17 cellular contexts compared by ENCODE assay signal in genomic region chr10:24645784-24646183, GRCh38.
DNase-seq lines count a peak whose midpoint lies in the region; ATAC-seq, FAIRE-seq and TF ChIP-seq lines count a peak whose summit lies in the region.
"Had no signal": no experiment of that assay in that cellular context is flagged by ENCODE, and none has a peak within 500 bp of the region (broad histone marks: within the 10 kb centered on the region; RNA-seq: fewer than 3 reads in every experiment).

No MANE protein-coding gene starts in this region.

- CTCF ChIA-PET in GM12878 (lab: Yijun Ruan, JAX), result interaction anchor here (1.1 to 5.8 kb wide), 7 partner anchors 28 to 436 kb away, joined by 3 to 22 read pairs (median 5); no protein-coding TSS in a partner anchor

- H4K20me1 ChIP-seq in GM12878 (ENCODE audit: control insufficient read depth, insufficient read depth), result no peaks in the 10 kb centered on the region

- H3K27ac ChIP-seq in GM12878 (ENCODE audit: control insufficient read depth, insufficient read depth), result no peak overlapping the region
- H3K27ac ChIP-seq: parathyroid adenoma, stomach had no signal

- H3K9me3 Mint-ChIP-seq in progenitor cell of endocrine pancreas (ENCODE audit: low read depth), result no peaks in the 10 kb centered on the region

- no peak for TF ChIP-seq RAD21 in GM12878 (IDR thresholded peaks at IDR 0.05; ENCODE audit: insufficient read depth, low read depth, low read length)

- no peak for TF ChIP-seq POLR2A in GM12878 (IDR thresholded peaks at IDR 0.05; ENCODE audit: low read depth, low read length)

- peaks cover 4% of the 10 kb centered on the region for H3K36me3 Mint-ChIP-seq in progenitor cell of endocrine pancreas (ENCODE audit: insufficient read depth)

- H3K4me3 Mint-ChIP-seq in progenitor cell of endocrine pancreas (ENCODE audit: low read depth), result no peak overlapping the region

- RAD21 ChIA-PET in GM12878 (lab: Charles Lee; ENCODE audit: unreplicated experiment), result interaction anchor here (0.6 to 2.7 kb wide), 9 partner anchors 28 to 434 kb away, joined by 3 to 9 read pairs (median 6); partner anchors contain the start of gene ARHGAP21

- H3K27ac Mint-ChIP-seq in progenitor cell of endocrine pancreas, result no peak overlapping the region

- no peak for DNase-seq in activated CD4-positive, CD25-positive, alpha-beta regulatory T cell treated with anti-CD3 and anti-CD28 coated beads, Interleukin-2, amount 50 U/mL, for 72 hours
- peak; percentile 37 for DNase-seq in HT1080 (ENCODE audit: low read depth)
- no peak for DNase-seq in GM12878 (ENCODE audit: low read depth, low spot score)
- peak; percentile 15 for DNase-seq in renal cortical epithelial cell (ENCODE audit: low read depth)
- DNase-seq in Kasumi-1 (lab: John Stamatoyannopoulos, UW), result no peak
- DNase-seq in progenitor cell of endocrine pancreas (ENCODE audit: low spot score, unreplicated experiment), result no peak
- DNase-seq: cortex of kidney; DMS153; MG63; NCI-H446 treated with DMSO at 0.1 percent for 48 hours; SHP77 treated with DMSO at 0.1 percent for 48 hours; stimulated activated CD4-positive, alpha-beta T cell treated with anti-CD3 and anti-CD28 coated beads, Interleukin-2, amount 100 ng/mL, for 48 hours; stomach had no signal

- in situ Hi-C loops in GM12878 (cut with MboI), result loop anchor here (5.0 kb wide), 1 partner anchor 257 kb away; no protein-coding TSS in a partner anchor

- ATAC-seq in activated CD4-positive, CD25-positive, alpha-beta regulatory T cell treated with anti-CD3 and anti-CD28 coated beads, Interleukin-2, amount 50 U/mL, for 24 hours, result peak; percentile 67 to 75
- ATAC-seq in GM12878 (peak; percentile 61), HG03378 (IDR thresholded peaks at IDR 0.05; ENCODE audit: unreplicated experiment) (no peak)

- H3K4me1 Mint-ChIP-seq in progenitor cell of endocrine pancreas (ENCODE audit: low read depth), result no peaks in the 10 kb centered on the region

- H3K4me3 ChIP-seq in GM12878, result no peak overlapping the region
- H3K4me3 ChIP-seq: lung, MG63, stomach had no signal

- H3K4me2 ChIP-seq in GM12878 (ENCODE audit: control insufficient read depth, insufficient read depth), result no peak overlapping the region

- TF ChIP-seq EP300 in GM12878 (IDR thresholded peaks at IDR 0.05; ENCODE audit: borderline replicate concordance in 1 of 2, control insufficient read depth in 1 of 2, low read depth in 2 of 2, low read length in 2 of 2), result no peak

- no peaks in the 10 kb centered on the region for H3K9me3 ChIP-seq in GM12878 (replicated peaks; ENCODE audit: control insufficient read depth, insufficient read depth, low read length)
- H3K9me3 ChIP-seq: MG63, stomach had no signal

- H3K36me3 ChIP-seq in GM12878 (ENCODE audit: control insufficient read depth in 2 of 2, insufficient read depth in 2 of 2, low read length in 1 of 2), result no peaks in the 10 kb centered on the region
- H3K36me3 ChIP-seq: MG63, stomach had no signal

- intact Hi-C loops in GM12878 (cut with micrococcal nuclease; ENCODE audit: unreplicated experiment), result loop anchor here (10.0 kb wide), 1 partner anchor 579 kb away; no protein-coding TSS in a partner anchor

- H3K27me3 Mint-ChIP-seq in progenitor cell of endocrine pancreas, result no peaks in the 10 kb centered on the region

- H3K9ac ChIP-seq in GM12878 (ENCODE audit: control insufficient read depth, insufficient read depth, low read length), result no peak overlapping the region
- H3K9ac ChIP-seq: parathyroid adenoma had no signal

- POLR2A ChIA-PET in GM12878 (lab: Charles Lee), result interaction anchor here (1.3 to 5.4 kb wide), 2 partner anchors 78 to 283 kb away, joined by 5 to 28 read pairs; partner anchors contain the start of gene ARHGAP21

- H3K4me1 ChIP-seq in GM12878 (ENCODE audit: control insufficient read depth, insufficient read depth, low read length), result peaks cover 16% of the 10 kb centered on the region
- H3K4me1 ChIP-seq: parathyroid adenoma had no signal

- no peak overlapping the region for H2AFZ ChIP-seq in GM12878 (ENCODE audit: control insufficient read depth, low read depth, low read length)
- H2AFZ ChIP-seq: parathyroid adenoma had no signal

- SMC1A ChIA-PET in GM12878 (lab: Charles Lee; ENCODE audit: uncharacterized antibody, unreplicated experiment), result interaction anchor here (0.8 to 4.6 kb wide), 17 partner anchors 18 to 581 kb away, joined by 3 to 23 read pairs (median 4); partner anchors contain the start of gene PRTFDC1

- BruUV-seq in GM12878 (replicated peaks; lab: Mats Ljungman, UMichigan), result no TSS peak

- no peaks in the 10 kb centered on the region for H3K27me3 ChIP-seq in GM12878 (replicated peaks in 1 of 2; ENCODE audit: control insufficient read depth in 2 of 2, insufficient read depth in 2 of 2, low read length in 1 of 2)
- H3K27me3 ChIP-seq: MG63, stomach had no signal

- TF ChIP-seq CTCF in GM12878 (IDR thresholded peaks at IDR 0.05 in 2 of 3, conservative IDR thresholded peaks at IDR 0.05 in 1 of 3; ENCODE audit: control insufficient read depth in 2 of 3, extremely low read depth in 1 of 3, insufficient read depth in 1 of 3, low read depth in 3 of 3, low read length in 3 of 3) (no peak), progenitor cell of endocrine pancreas (IDR thresholded peaks at IDR 0.05; ENCODE audit: unreplicated experiment) (no peak)

- FAIRE-seq in GM12878 (lab: Jason Lieb, UNC), result no peak

- no peaks in the 10 kb centered on the region for H3K79me2 ChIP-seq in GM12878 (ENCODE audit: control insufficient read depth, insufficient read depth, low read length)
- H3K79me2 ChIP-seq: parathyroid adenoma had no signal

TF ChIP-seq in GM12878, 131 proteins besides CTCF, POLR2A, EP300 and RAD21:
- TF ChIP-seq BACH1 (IDR thresholded peaks at IDR 0.05; ENCODE audit: borderline replicate concordance), result no peak
- peak; percentile 21; the same call in 1 of the 2 replicates for TF ChIP-seq SPI1 (IDR thresholded peaks at IDR 0.05; ENCODE audit: borderline replicate concordance, insufficient read depth, low read depth, low read length)
- TF ChIP-seq FOXM1 (IDR thresholded peaks at IDR 0.05; ENCODE audit: low read depth, low read length), result no peak
- peak; percentile 24; the same call in 1 of the 2 replicates for TF ChIP-seq RUNX3 (IDR thresholded peaks at IDR 0.05; ENCODE audit: low read length)
- TF ChIP-seq CREB1 (IDR thresholded peaks at IDR 0.05; ENCODE audit: low read depth), result peak; percentile 52; the same call in 1 of the 2 replicates
- TF ChIP-seq CREM (IDR thresholded peaks at IDR 0.05; ENCODE audit: low read depth), result 0 out of 2 replicates have a peak, but pooled peaks have one; percentile 21
- no peak for TF ChIP-seq BHLHE40 (IDR thresholded peaks at IDR 0.05; ENCODE audit: borderline replicate concordance in 1 of 2, low read depth in 2 of 2, low read length in 1 of 2)
- TF ChIP-seq GABPA (IDR thresholded peaks at IDR 0.05; ENCODE audit: low read depth), result peak; percentile 77
TF ChIP-seq in GM12878: peak in this region for 5.

Comparison
In these comparisons a context has a peak if more than half of its experiments do, and no peak if none do; other contexts are left out.
1. DNase-seq: peak in HT1080 (single experiment) and renal cortical epithelial cell (single experiment); none in activated CD4-positive, CD25-positive, alpha-beta regulatory T cell treated with anti-CD3 and anti-CD28 coated beads, Interleukin-2, amount 50 U/mL, for 72 hours (single experiment), GM12878 (single experiment), Kasumi-1 (0 of 2) and progenitor cell of endocrine pancreas (single experiment).